In the genomic region with DNA sequence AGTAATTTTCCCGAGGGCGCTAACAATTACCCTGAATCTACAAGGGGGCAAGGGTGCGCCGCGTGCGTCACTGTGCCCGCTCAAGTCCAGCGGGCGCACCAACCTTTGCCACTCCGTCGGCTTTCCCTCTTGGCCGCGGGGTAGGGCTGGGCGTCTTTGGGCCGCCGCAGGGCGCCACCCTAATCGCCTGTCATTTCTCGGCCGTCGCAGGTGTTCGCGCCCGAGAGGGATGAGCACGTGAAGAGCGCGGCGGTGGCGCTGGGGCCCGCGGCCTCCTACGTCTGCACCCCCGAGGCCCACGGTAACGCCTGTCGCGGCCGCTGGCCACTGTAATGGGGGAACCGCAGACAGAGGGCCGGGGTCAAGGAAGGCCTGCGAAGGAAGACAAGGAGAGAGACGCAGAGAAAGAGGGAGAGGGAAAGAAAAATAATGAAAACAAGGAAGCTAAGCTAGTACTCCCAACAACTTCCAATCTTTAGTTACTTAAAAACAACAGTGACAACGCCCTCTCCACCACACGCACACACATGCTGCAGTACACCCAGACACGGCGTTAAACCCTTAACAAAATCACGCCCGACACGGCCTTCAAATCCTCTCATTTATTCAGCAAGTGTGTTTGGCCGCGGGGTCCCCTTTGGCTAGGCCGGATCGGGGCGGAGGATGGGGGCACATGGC, we compare ENCODE assay signal across 1 cellular context.
A peak's percentile ranks its signal among the peaks of the same experiment; 100 is the strongest.
TF ChIP-seq lines count a peak whose summit lies in the region.

No MANE protein-coding gene starts in this region.

TF ChIP-seq in K562, 482 proteins besides CTCF, POLR2A, EP300 and RAD21:
- TF ChIP-seq ZBTB33 (CRISPR knock-in tag; IDR thresholded peaks at IDR 0.05) (peak; percentile 4; the same call in 1 of the 2 replicates), CXXC5 (CRISPR knock-in tag; IDR thresholded peaks at IDR 0.05) (no peak)
